ENCODE assay signal across 22 cellular contexts in the genomic region with DNA sequence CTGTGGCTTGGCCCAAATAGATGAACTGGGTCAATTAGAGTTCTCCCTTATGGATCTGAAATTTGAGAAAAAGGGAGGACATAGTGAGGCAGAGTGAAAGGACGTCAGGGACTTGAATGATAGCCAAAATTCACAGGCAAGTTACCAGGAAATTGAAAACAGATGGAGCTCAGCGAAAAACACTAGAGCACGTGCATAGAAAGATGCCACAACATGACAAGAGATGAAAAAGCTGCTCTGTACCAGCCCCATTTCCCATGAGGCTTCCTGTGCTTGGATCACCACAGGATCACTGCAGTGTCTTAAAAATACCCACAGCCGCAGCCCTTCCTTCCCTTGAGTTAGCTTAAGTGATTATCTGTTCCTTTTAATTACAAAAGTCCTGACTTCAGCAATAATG. TPM values are rescaled to one million over a fixed set of nuclear protein-coding genes. Genes with fewer than 3 reads are reported as not detected.
A peak's percentile ranks its signal among the peaks of the same experiment; 100 is the strongest.
DNase-seq lines count a peak whose midpoint lies in the region; ATAC-seq and TF ChIP-seq lines count a peak whose summit lies in the region.
"Had no signal": no experiment of that assay in that cellular context is flagged by ENCODE, and none has a peak within 500 bp of the region (broad histone marks: within the 10 kb centered on the region; RNA-seq: fewer than 3 reads in every experiment).

No MANE protein-coding gene starts in this region.

- peak; percentile 68 for ATAC-seq in activated naive CD8-positive, alpha-beta T cell treated with anti-CD3 and anti-CD28 coated beads, Interleukin-2, amount 10 ng/mL, durations not matched to agents 7 days and 5 days (ENCODE audit: low read depth)
- ATAC-seq: activated T-helper 17 cell treated with anti-CD3 and anti-CD28 coated beads, Interleukin-2, amount 50 U/mL, for 72 hours; gastroesophageal sphincter; left lobe of liver had no signal

- peaks cover 23% of the 10 kb centered on the region for H3K4me1 Mint-ChIP-seq in activated naive CD8-positive, alpha-beta T cell treated with anti-CD3 and anti-CD28 coated beads, Interleukin-2, amount 10 ng/mL, durations not matched to agents 7 days and 5 days
- H3K4me1 Mint-ChIP-seq in activated naive CD8-positive, alpha-beta T cell treated with anti-CD3 and anti-CD28 coated beads for 36 hours: peaks cover 12% of the 10 kb centered on the region

- peak overlapping the region; percentile 21 for H3K27ac Mint-ChIP-seq in activated naive CD8-positive, alpha-beta T cell treated with anti-CD3 and anti-CD28 coated beads, Interleukin-2, amount 10 ng/mL, durations not matched to agents 7 days and 5 days
- no peak overlapping the region for H3K27ac Mint-ChIP-seq in activated naive CD8-positive, alpha-beta T cell treated with anti-CD3 and anti-CD28 coated beads for 36 hours
- H3K27ac Mint-ChIP-seq: activated T-helper 17 cell treated with anti-CD3 and anti-CD28 coated beads, Interleukin-2, amount 50 U/mL, for 72 hours had no signal

- peaks cover 8% of the 10 kb centered on the region for H3K9me3 Mint-ChIP-seq in activated naive CD8-positive, alpha-beta T cell treated with anti-CD3 and anti-CD28 coated beads, Interleukin-2, amount 10 ng/mL, durations not matched to agents 7 days and 5 days
- peaks cover 8% of the 10 kb centered on the region for H3K9me3 Mint-ChIP-seq in activated naive CD8-positive, alpha-beta T cell treated with anti-CD3 and anti-CD28 coated beads for 36 hours
- H3K9me3 Mint-ChIP-seq: activated T-helper 17 cell treated with anti-CD3 and anti-CD28 coated beads, Interleukin-2, amount 50 U/mL, for 72 hours had no signal

- no peaks in the 10 kb centered on the region for H3K4me1 ChIP-seq in right atrium auricular region
- peaks cover 6% of the 10 kb centered on the region; the same call in 1 of the 2 replicates for H3K4me1 ChIP-seq in HAP-1
- H3K4me1 ChIP-seq: vagina had no signal

- in situ Hi-C loops in HAP-1 (cut with MboI; ENCODE audit: low sequenced_read_pairs): no loop called here

- no peaks in the 10 kb centered on the region for H3K36me3 ChIP-seq in right atrium auricular region
- no peaks in the 10 kb centered on the region for H3K36me3 ChIP-seq in HAP-1 (replicated peaks)
- H3K36me3 ChIP-seq: gastroesophageal sphincter, sigmoid colon, vagina had no signal

- no peaks in the 10 kb centered on the region for H3K9me3 ChIP-seq in right atrium auricular region
- H3K9me3 ChIP-seq in HAP-1: no peaks in the 10 kb centered on the region
- H3K9me3 ChIP-seq: gastroesophageal sphincter, sigmoid colon, vagina had no signal

- H3K4me3 ChIP-seq in cardiac fibroblast (replicated peaks in 1 of 2; ENCODE audit: low read depth in 2 of 2, low read length in 2 of 2) (no peak overlapping the region), right atrium auricular region (no peak overlapping the region), HAP-1 (no peak overlapping the region)
- H3K4me3 ChIP-seq: gastroesophageal sphincter, sigmoid colon, vagina had no signal

- H3K4me3 Mint-ChIP-seq in activated naive CD8-positive, alpha-beta T cell treated with anti-CD3 and anti-CD28 coated beads, Interleukin-2, amount 10 ng/mL, durations not matched to agents 7 days and 5 days: no peak overlapping the region
- no peak overlapping the region for H3K4me3 Mint-ChIP-seq in activated naive CD8-positive, alpha-beta T cell treated with anti-CD3 and anti-CD28 coated beads for 36 hours
- H3K4me3 Mint-ChIP-seq: activated T-helper 17 cell treated with anti-CD3 and anti-CD28 coated beads, Interleukin-2, amount 50 U/mL, for 72 hours; IgD-negative memory B cell had no signal

- H3K27me3 ChIP-seq in right atrium auricular region: no peaks in the 10 kb centered on the region
- no peaks in the 10 kb centered on the region for H3K27me3 ChIP-seq in HAP-1 (ENCODE audit: low read depth)
- H3K27me3 ChIP-seq: gastroesophageal sphincter, sigmoid colon, vagina had no signal

- no peak overlapping the region for H3K27ac ChIP-seq in right atrium auricular region
- H3K27ac ChIP-seq: gastroesophageal sphincter, sigmoid colon, vagina had no signal

- TF ChIP-seq CTCF in cardiac fibroblast (IDR thresholded peaks at IDR 0.05; ENCODE audit: low read depth, low read length): no peak
- TF ChIP-seq CTCF in right atrium auricular region (IDR thresholded peaks at IDR 0.05): no peak

- H3K36me3 Mint-ChIP-seq in activated naive CD8-positive, alpha-beta T cell treated with anti-CD3 and anti-CD28 coated beads, Interleukin-2, amount 10 ng/mL, durations not matched to agents 7 days and 5 days: peaks cover 7% of the 10 kb centered on the region
- H3K36me3 Mint-ChIP-seq in activated naive CD8-positive, alpha-beta T cell treated with anti-CD3 and anti-CD28 coated beads for 36 hours: peaks cover 2% of the 10 kb centered on the region
- H3K36me3 Mint-ChIP-seq: IgD-negative memory B cell had no signal

- no peak for DNase-seq in activated naive CD8-positive, alpha-beta T cell treated with anti-CD3 and anti-CD28 coated beads, Interleukin-2, amount 10 ng/mL, durations not matched to agents 7 days and 5 days
- no peak for DNase-seq in activated naive CD8-positive, alpha-beta T cell treated with anti-CD3 and anti-CD28 coated beads for 36 hours
- DNase-seq in NCI-H1694 (lab: John Stamatoyannopoulos, UW): peak; percentile 68
- DNase-seq in cardiac fibroblast (ENCODE audit: low read depth in 2 of 2): peak; percentile 37 to 59
- DNase-seq in smooth muscle cell of the brain vasculature (ENCODE audit: low read depth, low spot score): peak; percentile 31
- DNase-seq in right atrium auricular region (ENCODE audit: low spot score): no peak
- DNase-seq in NCI-H2196 (lab: John Stamatoyannopoulos, UW; ENCODE audit: unreplicated experiment): no peak
- DNase-seq in HAP-1 (ENCODE audit: low spot score in 2 of 2): no peak
- DNase-seq: activated CD4-positive, CD25-positive, alpha-beta regulatory T cell; amniotic stem cell; Calu3; cerebellar nuclear complex; GOT3; NCI-H2107; occipital lobe; sigmoid colon; stimulated activated CD4-positive, alpha-beta T cell treated with anti-CD3 and anti-CD28 coated beads, Interleukin-2, amount 100 ng/mL, for 24 hours had no signal

- H3K27me3 Mint-ChIP-seq in activated naive CD8-positive, alpha-beta T cell treated with anti-CD3 and anti-CD28 coated beads, Interleukin-2, amount 10 ng/mL, durations not matched to agents 7 days and 5 days: no peaks in the 10 kb centered on the region
- no peaks in the 10 kb centered on the region for H3K27me3 Mint-ChIP-seq in activated naive CD8-positive, alpha-beta T cell treated with anti-CD3 and anti-CD28 coated beads for 36 hours
- H3K27me3 Mint-ChIP-seq: activated T-helper 17 cell treated with anti-CD3 and anti-CD28 coated beads, Interleukin-2, amount 50 U/mL, for 72 hours; IgD-negative memory B cell had no signal

- POLR2A ChIA-PET in activated naive CD8-positive, alpha-beta T cell treated with anti-CD3 and anti-CD28 coated beads, Interleukin-2, amount 10 ng/mL, durations not matched to agents 7 days and 5 days (lab: Charles Lee): interaction anchor here (1.0 kb wide), 1 partner anchor 11 kb away, joined by 3 read pairs; no protein-coding TSS in a partner anchor

RNA-seq across cellular contexts. Expression of a gene that starts 39.0 kb away (rescaled TPM):
- 1 to 10 TPM; 2.3 to 2.6 TPM for total RNA-seq in activated naive CD8-positive, alpha-beta T cell treated with anti-CD3 and anti-CD28 coated beads, Interleukin-2, amount 10 ng/mL, durations not matched to agents 7 days and 5 days
- total RNA-seq in activated naive CD8-positive, alpha-beta T cell treated with anti-CD3 and anti-CD28 coated beads for 36 hours: 10 to 100 TPM; 12.8 to 13.0 TPM
- 10 to 100 TPM; 30.1 to 31.4 TPM for total RNA-seq in right atrium auricular region

RNA-seq across cellular contexts. Expression of a gene that starts 59.3 kb away (rescaled TPM):
- total RNA-seq in activated naive CD8-positive, alpha-beta T cell treated with anti-CD3 and anti-CD28 coated beads, Interleukin-2, amount 10 ng/mL, durations not matched to agents 7 days and 5 days: 100 to 1,000 TPM in 1 of 2 experiments, 10 to 100 TPM in 1; 95.3 to 102 TPM
- 10 to 100 TPM; 68.1 to 73.1 TPM for total RNA-seq in activated naive CD8-positive, alpha-beta T cell treated with anti-CD3 and anti-CD28 coated beads for 36 hours
- total RNA-seq in right atrium auricular region: 10 to 100 TPM; 18.2 to 21.3 TPM

Comparison
In these comparisons a context has a peak if more than half of its experiments do, and no peak if none do; other contexts are left out.
1. DNase-seq: peak in NCI-H1694 (single experiment), cardiac fibroblast (2 of 2) and smooth muscle cell of the brain vasculature (single experiment); none in activated naive CD8-positive, alpha-beta T cell treated with anti-CD3 and anti-CD28 coated beads, Interleukin-2, amount 10 ng/mL, durations not matched to agents 7 days and 5 days (single experiment), activated naive CD8-positive, alpha-beta T cell treated with anti-CD3 and anti-CD28 coated beads for 36 hours (single experiment), right atrium auricular region (single experiment), NCI-H2196 (single experiment) and HAP-1 (0 of 2).